28 cellular contexts compared by ENCODE assay signal in genomic region chr6:170407200-170407599, GRCh38.
"Had no signal": no experiment of that assay in that cellular context is flagged by ENCODE, and none has a peak within 500 bp of the region (broad histone marks: within the 10 kb centered on the region; RNA-seq: fewer than 3 reads in every experiment).

No MANE protein-coding gene starts in this region.

- H3K4me1 Mint-ChIP-seq: stimulated activated memory B cell treated with anti-CD40 and anti-IgM and Interleukin-4, amounts not matched to agents 10 μg/mL and 1 μg/mL and 100 μg/mL, for 72 hours; stimulated activated naive CD8-positive, alpha-beta T cell treated with anti-CD3 and anti-CD28 coated beads, Interleukin-15, amount 100 ng/mL, for 72 hours had no signal

- H3K27ac ChIP-seq: esophagus muscularis mucosa, heart left ventricle, left lung, ovary, prostate gland, vagina, VCaP had no signal

- H3K4me3 ChIP-seq: esophagus muscularis mucosa, heart left ventricle, left lung, lung, mucosa of descending colon, ovary, prostate gland, smooth muscle cell, vagina had no signal

- H3K4me3 Mint-ChIP-seq: activated CD8-positive, alpha-beta memory T cell treated with anti-CD3 and anti-CD28 coated beads, Interleukin-2, amount 10 ng/mL, durations not matched to agents 7 days and 5 days; activated CD8-positive, alpha-beta T cell treated with anti-CD3 and anti-CD28 coated beads, Interleukin-2, amount 10 ng/mL, durations not matched to agents 7 days and 5 days; activated naive CD8-positive, alpha-beta T cell; natural killer cell treated with Interleukin-12 subunit alpha and Interleukin-12 subunit beta and Interleukin-15 and Interleukin-18, amount 100 ng/mL, for 72 hours; stimulated activated memory B cell treated with anti-CD40 and anti-IgM and Interleukin-4, amounts not matched to agents 10 μg/mL and 1 μg/mL and 100 μg/mL, for 72 hours; stimulated activated naive CD8-positive, alpha-beta T cell treated with anti-CD3 and anti-CD28 coated beads, Interleukin-15, amount 100 ng/mL, for 72 hours; T-helper 1 cell treated with Interleukin-12 subunit alpha and Interleukin-12 subunit beta and Interleukin-4 antibody, amounts not matched to agents 30 μg/mL and 1 μg/mL, for 36 hours; type B pancreatic cell had no signal

- ATAC-seq: activated CD4-positive, CD25-positive, alpha-beta regulatory T cell treated with anti-CD3 and anti-CD28 coated beads, Interleukin-2, amount 50 U/mL, for 24 hours; activated CD8-positive, alpha-beta memory T cell treated with anti-CD3 and anti-CD28 coated beads, Interleukin-2, amount 10 ng/mL, durations not matched to agents 7 days and 5 days; activated CD8-positive, alpha-beta T cell treated with anti-CD3 and anti-CD28 coated beads, Interleukin-2, amount 10 ng/mL, durations not matched to agents 7 days and 5 days; foreskin keratinocyte; left lung; mucosa of descending colon; natural killer cell treated with Interleukin-12 subunit alpha and Interleukin-12 subunit beta and Interleukin-15 and Interleukin-18, amount 100 ng/mL, for 72 hours; stimulated activated memory B cell treated with anti-CD40 and anti-IgM and Interleukin-4, amounts not matched to agents 10 μg/mL and 1 μg/mL and 100 μg/mL, for 72 hours; stimulated activated naive CD8-positive, alpha-beta T cell treated with anti-CD3 and anti-CD28 coated beads, Interleukin-15, amount 100 ng/mL, for 72 hours had no signal

- H3K9me3 ChIP-seq: esophagus muscularis mucosa, mucosa of descending colon, ovary, prostate gland, vagina had no signal

- H3K4me1 ChIP-seq: esophagus muscularis mucosa, heart left ventricle, left lung, prostate gland, vagina had no signal

- DNase-seq: activated CD8-positive, alpha-beta memory T cell treated with anti-CD3 and anti-CD28 coated beads, Interleukin-2, amount 10 ng/mL, durations not matched to agents 7 days and 5 days; activated CD8-positive, alpha-beta T cell treated with anti-CD3 and anti-CD28 coated beads, Interleukin-2, amount 10 ng/mL, durations not matched to agents 7 days and 5 days; activated naive CD4-positive, alpha-beta T cell treated with Interleukin-2 at 50 U/mL for 16 hours; activated T-cell treated with anti-CD3 and anti-CD28 coated beads, Interleukin-2, amount 50 U/mL, for 48 hours; anterior cingulate cortex; cortex of kidney; foreskin keratinocyte; heart left ventricle; left lung; mucosa of descending colon; ovary; stimulated activated CD4-positive, alpha-beta T cell treated with anti-CD3 and anti-CD28 coated beads, Interleukin-1b, Interleukin-23, amount 100 ng/mL, for 48 hours; stimulated activated CD4-positive, alpha-beta T cell treated with anti-CD3 and anti-CD28 coated beads, Interleukin-4, amount 100 ng/mL, for 4 hours; stimulated activated CD8-positive, alpha-beta memory T cell treated with anti-CD3 and anti-CD28 coated beads, Interleukin-4, amount 100 ng/mL, for 48 hours; stimulated activated naive CD8-positive, alpha-beta T cell treated with anti-CD3 and anti-CD28 coated beads, Interleukin-15, amount 100 ng/mL, for 72 hours; T-helper 9 cell had no signal

- H3K27me3 Mint-ChIP-seq: activated naive CD8-positive, alpha-beta T cell; natural killer cell treated with Interleukin-12 subunit alpha and Interleukin-12 subunit beta and Interleukin-15 and Interleukin-18, amount 100 ng/mL, for 72 hours; stimulated activated memory B cell treated with anti-CD40 and anti-IgM and Interleukin-4, amounts not matched to agents 10 μg/mL and 1 μg/mL and 100 μg/mL, for 72 hours; type B pancreatic cell had no signal

- H3K36me3 ChIP-seq: ovary, prostate gland had no signal

- H3K27ac Mint-ChIP-seq: activated CD8-positive, alpha-beta memory T cell treated with anti-CD3 and anti-CD28 coated beads, Interleukin-2, amount 10 ng/mL, durations not matched to agents 7 days and 5 days; activated CD8-positive, alpha-beta T cell treated with anti-CD3 and anti-CD28 coated beads, Interleukin-2, amount 10 ng/mL, durations not matched to agents 7 days and 5 days; activated naive CD8-positive, alpha-beta T cell; stimulated activated memory B cell treated with anti-CD40 and anti-IgM and Interleukin-4, amounts not matched to agents 10 μg/mL and 1 μg/mL and 100 μg/mL, for 72 hours; stimulated activated naive CD8-positive, alpha-beta T cell treated with anti-CD3 and anti-CD28 coated beads, Interleukin-15, amount 100 ng/mL, for 72 hours; T-helper 1 cell treated with Interleukin-12 subunit alpha and Interleukin-12 subunit beta and Interleukin-4 antibody, amounts not matched to agents 30 μg/mL and 1 μg/mL, for 36 hours; type B pancreatic cell had no signal

- H3K27me3 ChIP-seq: esophagus muscularis mucosa, foreskin keratinocyte, heart left ventricle, left lung, ovary, vagina had no signal
